In genomic region chr11:35689081-35689996, GRCh38 we compare ENCODE assay signal across 1 cellular context.
TF ChIP-seq lines count a peak whose summit lies in the region.

No MANE protein-coding gene starts in this region.

TF ChIP-seq in GM12878, 131 proteins besides CTCF, POLR2A, EP300 and RAD21:
- no peak for TF ChIP-seq E2F8 (IDR thresholded peaks at IDR 0.05; ENCODE audit: low read depth, partially characterized antibody)
- TF ChIP-seq KAT2A (conservative IDR thresholded peaks at IDR 0.05; ENCODE audit: control insufficient read depth, low read depth, low read length): no peak
- no peak for TF ChIP-seq EGR1 (IDR thresholded peaks at IDR 0.05; ENCODE audit: borderline replicate concordance in 1 of 2, low read depth in 2 of 2, low read length in 2 of 2)
- TF ChIP-seq SUZ12 (IDR thresholded peaks at IDR 0.05; ENCODE audit: unreplicated experiment): no peak
- no peak for TF ChIP-seq IKZF2 (IDR thresholded peaks at IDR 0.05)
- TF ChIP-seq PML (IDR thresholded peaks at IDR 0.05; ENCODE audit: low read length): no peak
- TF ChIP-seq BRCA1 (IDR thresholded peaks at IDR 0.05; ENCODE audit: low read depth, low read length): no peak
